ENCODE assay signal across 15 cellular contexts in genomic region chr15:85890620-85890980, GRCh38.
DNase-seq lines count a peak whose midpoint lies in the region; ATAC-seq and TF ChIP-seq lines count a peak whose summit lies in the region.
"Had no signal": no experiment of that assay in that cellular context is flagged by ENCODE, and none has a peak within 500 bp of the region (broad histone marks: within the 10 kb centered on the region; RNA-seq: fewer than 3 reads in every experiment).

No MANE protein-coding gene starts in this region.

- DNase-seq in natural killer cell, result no peak
- DNase-seq in natural killer cell treated with Interleukin-12 subunit alpha and Interleukin-12 subunit beta and Interleukin-15 and Interleukin-18, amount 100 ng/mL, for 72 hours (ENCODE audit: low spot score), result no peak
- peak; percentile 67 to 83 for DNase-seq in NCI-H524 (lab: John Stamatoyannopoulos, UW)
- peak; percentile 86 for DNase-seq in cerebellar cortex (ENCODE audit: low spot score)
- no peak for DNase-seq in T-cell
- no peak for DNase-seq in Caco-2
- no peak for DNase-seq in activated CD4-positive, CD25-positive, alpha-beta regulatory T cell (lab: John Stamatoyannopoulos, UW)
- DNase-seq: CD4-positive, alpha-beta T cell; NCI-H1436; NCI-H226; NK-92 treated with Interleukin-12 subunit alpha and Interleukin-12 subunit beta, amount 100 ng/mL, for 24 hours; Peyer's patch; T-helper 1 cell had no signal

- H3K9me3 Mint-ChIP-seq in natural killer cell (no peaks in the 10 kb centered on the region), T-cell (no peaks in the 10 kb centered on the region), Caco-2 (ENCODE audit: unreplicated experiment) (no peaks in the 10 kb centered on the region)
- H3K9me3 Mint-ChIP-seq in natural killer cell treated with Interleukin-12 subunit alpha and Interleukin-12 subunit beta and Interleukin-15 and Interleukin-18, amount 100 ng/mL, for 72 hours, result no peaks in the 10 kb centered on the region
- H3K9me3 Mint-ChIP-seq: CD4-positive, alpha-beta T cell had no signal

- peaks cover 0 to 11% of the 10 kb centered on the region in 2 donors for H3K27me3 Mint-ChIP-seq in natural killer cell (ENCODE audit: low read depth in 2 of 2)
- H3K27me3 Mint-ChIP-seq in natural killer cell treated with Interleukin-12 subunit alpha and Interleukin-12 subunit beta and Interleukin-15 and Interleukin-18, amount 100 ng/mL, for 72 hours, result peaks cover 3 to 12% of the 10 kb centered on the region in 2 donors
- H3K27me3 Mint-ChIP-seq in T-cell, result peaks cover 35 to 49% of the 10 kb centered on the region in 2 donors
- H3K27me3 Mint-ChIP-seq in Caco-2 (ENCODE audit: insufficient read depth, unreplicated experiment), result peaks cover 25% of the 10 kb centered on the region

- H3K36me3 ChIP-seq in Caco-2 (ENCODE audit: control insufficient read depth, insufficient read depth, low read length), result no peaks in the 10 kb centered on the region
- H3K36me3 ChIP-seq: Peyer's patch had no signal

- H3K4me3 ChIP-seq in Caco-2 (ENCODE audit: low read depth, low read length), result no peak overlapping the region
- H3K4me3 ChIP-seq: Peyer's patch had no signal

- no peaks in the 10 kb centered on the region for H3K4me1 ChIP-seq in Caco-2
- H3K4me1 ChIP-seq: Peyer's patch had no signal

- H3K36me3 Mint-ChIP-seq in natural killer cell (no peaks in the 10 kb centered on the region), T-cell (no peaks in the 10 kb centered on the region), Caco-2 (ENCODE audit: insufficient read depth, unreplicated experiment) (no peaks in the 10 kb centered on the region)
- H3K36me3 Mint-ChIP-seq in natural killer cell treated with Interleukin-12 subunit alpha and Interleukin-12 subunit beta and Interleukin-15 and Interleukin-18, amount 100 ng/mL, for 72 hours, result no peaks in the 10 kb centered on the region

- intact Hi-C loops in natural killer cell (cut with micrococcal nuclease), result no loop called here
- intact Hi-C loops in Caco-2 (cut with micrococcal nuclease; ENCODE audit: unreplicated experiment), result no loop called here

- CTCF ChIA-PET in T-cell (lab: Charles Lee) (no interaction called here), Caco-2 (lab: Charles Lee) (no interaction called here)

- peak overlapping the region; percentile 22 for H3K4me3 Mint-ChIP-seq in natural killer cell
- no peak overlapping the region for H3K4me3 Mint-ChIP-seq in natural killer cell treated with Interleukin-12 subunit alpha and Interleukin-12 subunit beta and Interleukin-15 and Interleukin-18, amount 100 ng/mL, for 72 hours
- H3K4me3 Mint-ChIP-seq in T-cell, result no peak overlapping the region
- H3K4me3 Mint-ChIP-seq in Caco-2 (ENCODE audit: unreplicated experiment), result no peak overlapping the region
- H3K4me3 Mint-ChIP-seq: B cell; CD4-positive, alpha-beta T cell had no signal

- H3K27ac Mint-ChIP-seq in natural killer cell (peak overlapping the region in 1 of 2 donors; percentile 34), T-cell (no peak overlapping the region), Caco-2 (ENCODE audit: unreplicated experiment) (no peak overlapping the region)
- H3K27ac Mint-ChIP-seq in natural killer cell treated with Interleukin-12 subunit alpha and Interleukin-12 subunit beta and Interleukin-15 and Interleukin-18, amount 100 ng/mL, for 72 hours, result peak overlapping the region in 1 of 2 donors; percentile 9
- H3K27ac Mint-ChIP-seq: B cell; CD4-positive, alpha-beta T cell had no signal

- H3K9me3 ChIP-seq in Caco-2, result no peaks in the 10 kb centered on the region
- H3K9me3 ChIP-seq: Peyer's patch had no signal

- ATAC-seq in natural killer cell (no peak), T-cell (replicated peaks in 1 of 4) (no peak), HG03439 (IDR thresholded peaks at IDR 0.05; ENCODE audit: unreplicated experiment) (no peak)
- no peak for ATAC-seq in natural killer cell treated with Interleukin-12 subunit alpha and Interleukin-12 subunit beta and Interleukin-15 and Interleukin-18, amount 100 ng/mL, for 72 hours

- no peak for TF ChIP-seq CTCF in natural killer cell (IDR thresholded peaks at IDR 0.05)
- TF ChIP-seq CTCF in Caco-2 (IDR thresholded peaks at IDR 0.05; ENCODE audit: insufficient read depth in 1 of 2, low read depth in 1 of 2, low read length in 1 of 2, severe bottlenecking in 1 of 2, unreplicated experiment in 1 of 2), result no peak

- H3K27me3 ChIP-seq in Caco-2 (replicated peaks; ENCODE audit: control insufficient read depth, insufficient read depth, low read length), result no peaks in the 10 kb centered on the region
- H3K27me3 ChIP-seq: Peyer's patch had no signal

- BruUV-seq in Caco-2 (replicated peaks; lab: Mats Ljungman, UMichigan), result no TSS peak

- POLR2A ChIA-PET in T-cell (lab: Charles Lee) (no interaction called here), Caco-2 (lab: Charles Lee) (no interaction called here)

- H3K4me1 Mint-ChIP-seq in natural killer cell, result peaks cover 7 to 13% of the 10 kb centered on the region in 2 donors
- peaks cover 6 to 14% of the 10 kb centered on the region in 2 donors for H3K4me1 Mint-ChIP-seq in natural killer cell treated with Interleukin-12 subunit alpha and Interleukin-12 subunit beta and Interleukin-15 and Interleukin-18, amount 100 ng/mL, for 72 hours (ENCODE audit: low read depth in 2 of 2)
- peaks cover 0 to 4% (median 0%) of the 10 kb centered on the region in 3 donors for H3K4me1 Mint-ChIP-seq in T-cell
- no peaks in the 10 kb centered on the region for H3K4me1 Mint-ChIP-seq in Caco-2 (ENCODE audit: low read depth, unreplicated experiment)
- H3K4me1 Mint-ChIP-seq: B cell had no signal

Comparison
In these comparisons a context has a peak if more than half of its experiments do, and no peak if none do; other contexts are left out.
1. DNase-seq: peak in NCI-H524 (2 of 2) and cerebellar cortex (single experiment); none in natural killer cell (single experiment), natural killer cell treated with Interleukin-12 subunit alpha and Interleukin-12 subunit beta and Interleukin-15 and Interleukin-18, amount 100 ng/mL, for 72 hours (single experiment), T-cell (0 of 34), Caco-2 (0 of 2) and activated CD4-positive, CD25-positive, alpha-beta regulatory T cell (0 of 4).